10 cellular contexts compared by ENCODE assay signal in the genomic region with DNA sequence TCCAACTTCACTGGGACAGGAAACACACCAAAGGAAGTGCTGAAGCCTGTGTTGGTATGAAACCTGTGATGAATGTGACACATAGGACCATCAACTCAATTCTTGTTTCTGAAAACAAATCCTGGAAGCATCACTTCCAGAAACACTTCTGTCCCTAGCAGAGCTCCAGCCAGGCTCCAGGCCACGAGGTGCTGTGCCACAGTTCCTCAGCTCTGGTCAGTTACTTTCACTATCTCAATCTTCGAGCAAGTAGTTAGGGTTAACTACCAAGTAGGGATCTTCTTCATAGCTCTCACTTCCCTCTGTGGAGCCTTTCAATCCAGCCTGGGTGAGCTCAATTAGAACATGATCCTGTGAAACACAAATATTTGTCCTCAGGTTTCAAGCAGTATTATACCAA. TPM values are rescaled to one million over a fixed set of nuclear protein-coding genes. Genes with fewer than 3 reads are reported as not detected.
A peak's percentile ranks its signal among the peaks of the same experiment; 100 is the strongest.
DNase-seq lines count a peak whose midpoint lies in the region; ATAC-seq and TF ChIP-seq lines count a peak whose summit lies in the region.
"Had no signal": no experiment of that assay in that cellular context is flagged by ENCODE, and none has a peak within 500 bp of the region (broad histone marks: within the 10 kb centered on the region; RNA-seq: fewer than 3 reads in every experiment).

No MANE protein-coding gene starts in this region.

- H3K4me1 ChIP-seq in subcutaneous abdominal adipose tissue (ENCODE audit: control insufficient read depth in 5 of 5, insufficient read depth in 5 of 5, low read length in 5 of 5): peaks cover 0 to 26% (median 17%) of the 10 kb centered on the region in 5 donors

- H3K27ac ChIP-seq in subcutaneous abdominal adipose tissue (ENCODE audit: low read depth, low read length): peak overlapping the region; percentile 73

- TF ChIP-seq CTCF in astrocyte of the spinal cord (IDR thresholded peaks at IDR 0.05; ENCODE audit: low read depth, low read length): no peak

- H3K27me3 ChIP-seq in subcutaneous abdominal adipose tissue (ENCODE audit: control insufficient read depth in 5 of 5, insufficient read depth in 4 of 5, low read length in 5 of 5) (no peaks in the 10 kb centered on the region), MG63 (no peaks in the 10 kb centered on the region)

- H3K36me3 ChIP-seq in subcutaneous abdominal adipose tissue (ENCODE audit: control insufficient read depth in 5 of 5, insufficient read depth in 5 of 5, low read length in 5 of 5): peaks cover 4 to 24% (median 11%) of the 10 kb centered on the region in 5 donors
- peaks cover 55% of the 10 kb centered on the region for H3K36me3 ChIP-seq in MG63

- no peak overlapping the region for H3K4me3 ChIP-seq in astrocyte of the spinal cord (ENCODE audit: low read depth, low read length)
- H3K4me3 ChIP-seq in subcutaneous abdominal adipose tissue (ENCODE audit: low read depth in 1 of 5, low read length in 5 of 5): peak overlapping the region in 2 of 5 donors; percentile 13 to 45
- H3K4me3 ChIP-seq in MG63: no peak overlapping the region

- peaks cover 21 to 44% of the 10 kb centered on the region in 2 donors for H3K36me3 Mint-ChIP-seq in activated T-cell treated with anti-CD3 and anti-CD28 coated beads, Interleukin-2, amount 50 U/mL, for 72 hours (ENCODE audit: insufficient read depth in 2 of 2)
- H3K36me3 Mint-ChIP-seq in activated T-cell treated with anti-CD3 and anti-CD28 coated beads, Interleukin-2, amount 50 U/mL, for 4 hours (ENCODE audit: insufficient read depth): peaks cover 28% of the 10 kb centered on the region

- no peaks in the 10 kb centered on the region for H3K9me3 Mint-ChIP-seq in activated T-cell treated with anti-CD3 and anti-CD28 coated beads, Interleukin-2, amount 50 U/mL, for 72 hours
- H3K9me3 Mint-ChIP-seq in activated T-cell treated with anti-CD3 and anti-CD28 coated beads, Interleukin-2, amount 50 U/mL, for 4 hours: no peaks in the 10 kb centered on the region

- H3K27me3 Mint-ChIP-seq in activated T-cell treated with anti-CD3 and anti-CD28 coated beads, Interleukin-2, amount 50 U/mL, for 72 hours (ENCODE audit: low read depth): no peaks in the 10 kb centered on the region
- no peaks in the 10 kb centered on the region for H3K27me3 Mint-ChIP-seq in activated T-cell treated with anti-CD3 and anti-CD28 coated beads, Interleukin-2, amount 50 U/mL, for 4 hours (ENCODE audit: low read depth)

- in situ Hi-C loops in astrocyte of the spinal cord (cut with HindIII; ENCODE audit: low sequenced_read_pairs): no loop called here

- DNase-seq in activated T-cell treated with anti-CD3 and anti-CD28 coated beads, Interleukin-2, amount 50 U/mL, for 72 hours: no peak
- no peak for DNase-seq in activated T-cell treated with anti-CD3 and anti-CD28 coated beads, Interleukin-2, amount 50 U/mL, for 4 hours
- DNase-seq in astrocyte of the spinal cord (ENCODE audit: low read depth, low spot score): peak; percentile 22
- peak; percentile 52 for DNase-seq in iris pigment epithelial cell (ENCODE audit: low read depth)
- no peak for DNase-seq in MG63
- no peak for DNase-seq in hypothalamus (lab: John Stamatoyannopoulos, UW)
- DNase-seq: activated CD4-positive, CD25-positive, alpha-beta regulatory T cell had no signal

- H3K4me1 Mint-ChIP-seq in activated T-cell treated with anti-CD3 and anti-CD28 coated beads, Interleukin-2, amount 50 U/mL, for 72 hours (ENCODE audit: low read depth): peaks cover 25% of the 10 kb centered on the region
- H3K4me1 Mint-ChIP-seq in activated T-cell treated with anti-CD3 and anti-CD28 coated beads, Interleukin-2, amount 50 U/mL, for 4 hours (ENCODE audit: low read depth): peaks cover 7% of the 10 kb centered on the region

- H3K4me3 Mint-ChIP-seq in activated T-cell treated with anti-CD3 and anti-CD28 coated beads, Interleukin-2, amount 50 U/mL, for 72 hours: no peak overlapping the region
- no peak overlapping the region for H3K4me3 Mint-ChIP-seq in activated T-cell treated with anti-CD3 and anti-CD28 coated beads, Interleukin-2, amount 50 U/mL, for 4 hours

- peak overlapping the region in 4 of 5 donors; percentile 35 to 58 (median 50) for H3K9ac ChIP-seq in subcutaneous abdominal adipose tissue (ENCODE audit: low read length in 5 of 5)

- H3K9me3 ChIP-seq in subcutaneous abdominal adipose tissue (ENCODE audit: control insufficient read depth in 5 of 5, low read length in 5 of 5): no peaks in the 10 kb centered on the region
- no peaks in the 10 kb centered on the region for H3K9me3 ChIP-seq in MG63

- ATAC-seq in activated T-cell treated with anti-CD3 and anti-CD28 coated beads, Interleukin-2, amount 50 U/mL, for 72 hours (replicated peaks in 1 of 2): no peak
- ATAC-seq in activated T-cell treated with anti-CD3 and anti-CD28 coated beads, Interleukin-2, amount 50 U/mL, for 4 hours: no peak
- ATAC-seq in GM18907 (IDR thresholded peaks at IDR 0.05; ENCODE audit: unreplicated experiment): no peak

- H3K27ac Mint-ChIP-seq in activated T-cell treated with anti-CD3 and anti-CD28 coated beads, Interleukin-2, amount 50 U/mL, for 72 hours: peak overlapping the region; percentile 58

RNA-seq across cellular contexts. Expression of a gene that starts 3.6 kb away (rescaled TPM):
- total RNA-seq in activated T-cell treated with anti-CD3 and anti-CD28 coated beads, Interleukin-2, amount 50 U/mL, for 72 hours: under 1 TPM; 0.19 to 0.29 TPM
- total RNA-seq in activated T-cell treated with anti-CD3 and anti-CD28 coated beads, Interleukin-2, amount 50 U/mL, for 4 hours: under 1 TPM; 0.05 to 0.21 (median 0.10) TPM
- not detected in 2 replicates for total RNA-seq in MG63 (2014; rRNA removed; shearing (Covaris generic); ENCODE audit: low replicate concordance)
- total RNA-seq: bronchial epithelial cell had no signal

RNA-seq across cellular contexts. Expression of a gene that starts 35.6 kb away (rescaled TPM):
- total RNA-seq in activated T-cell treated with anti-CD3 and anti-CD28 coated beads, Interleukin-2, amount 50 U/mL, for 72 hours: 100 to 1,000 TPM; 237 to 257 TPM
- 100 to 1,000 TPM; 157 to 197 (median 185) TPM for total RNA-seq in activated T-cell treated with anti-CD3 and anti-CD28 coated beads, Interleukin-2, amount 50 U/mL, for 4 hours
- total RNA-seq in MG63 (2014; rRNA removed; shearing (Covaris generic); ENCODE audit: low replicate concordance): 57.0 and 57.1 TPM in 2 replicates

Comparison
In these comparisons a context has a peak if more than half of its experiments do, and no peak if none do; other contexts are left out.
1. DNase-seq: peak in astrocyte of the spinal cord (single experiment) and iris pigment epithelial cell (single experiment); none in activated T-cell treated with anti-CD3 and anti-CD28 coated beads, Interleukin-2, amount 50 U/mL, for 72 hours (0 of 2), activated T-cell treated with anti-CD3 and anti-CD28 coated beads, Interleukin-2, amount 50 U/mL, for 4 hours (single experiment), MG63 (single experiment) and hypothalamus (0 of 51).